Comparison of ENCODE assay signal across 9 cellular contexts in the genomic region with DNA sequence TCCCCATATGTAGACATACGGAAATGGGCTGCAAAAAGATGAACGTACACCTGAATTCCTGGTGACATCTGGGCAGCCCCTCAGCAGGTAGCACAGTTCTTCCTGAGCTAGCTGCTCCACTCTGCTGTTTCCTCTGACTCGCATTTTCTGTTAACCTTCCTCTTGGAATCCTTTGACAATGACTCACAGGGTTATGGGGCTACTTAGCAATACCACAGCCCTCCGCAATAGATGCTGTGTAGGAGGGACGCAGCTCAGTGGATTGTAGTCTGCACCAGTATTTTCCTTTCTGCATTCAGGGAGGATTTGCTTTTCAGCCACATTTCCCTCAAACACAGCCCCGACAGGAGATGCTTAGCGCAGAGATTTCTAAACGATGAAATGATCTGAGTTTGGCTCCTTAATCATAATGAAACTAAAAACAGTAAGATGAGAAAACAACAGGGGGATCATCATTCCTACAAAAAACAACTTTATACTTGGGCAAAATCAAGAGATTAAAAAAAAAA. TPM values are rescaled to one million over a fixed set of nuclear protein-coding genes. Genes with fewer than 3 reads are reported as not detected.
DNase-seq lines count a peak whose midpoint lies in the region; ATAC-seq, FAIRE-seq and TF ChIP-seq lines count a peak whose summit lies in the region.
"Had no signal": no experiment of that assay in that cellular context is flagged by ENCODE, and none has a peak within 500 bp of the region (broad histone marks: within the 10 kb centered on the region; RNA-seq: fewer than 3 reads in every experiment).

No MANE protein-coding gene starts in this region.

- no peaks in the 10 kb centered on the region for H3K27me3 ChIP-seq in CD4-positive, alpha-beta T cell (ENCODE audit: control insufficient read depth, insufficient read depth, low read length)

- H3K4me1 Mint-ChIP-seq in CD4-positive, alpha-beta T cell (ENCODE audit: low read depth): peaks cover 89% of the 10 kb centered on the region
- peaks cover 26 to 29% of the 10 kb centered on the region in 2 donors for H3K4me1 Mint-ChIP-seq in natural killer cell treated with Interleukin-12 subunit alpha and Interleukin-12 subunit beta and Interleukin-15 and Interleukin-18, amount 100 ng/mL, for 72 hours (ENCODE audit: low read depth in 2 of 2)

- TF ChIP-seq POLR2A in GM12891 (IDR thresholded peaks at IDR 0.05; ENCODE audit: low read depth, low read length): no peak

- H3K27ac ChIP-seq in CD4-positive, alpha-beta T cell (ENCODE audit: low read depth, low read length): peak overlapping the region; percentile 80
- peak overlapping the region; percentile 33 for H3K27ac ChIP-seq in epithelial cell of prostate
- H3K27ac ChIP-seq: VCaP had no signal

- H3K36me3 Mint-ChIP-seq in CD4-positive, alpha-beta T cell (ENCODE audit: low read depth): peaks cover 55% of the 10 kb centered on the region
- peaks cover 7% of the 10 kb centered on the region for H3K36me3 Mint-ChIP-seq in natural killer cell treated with Interleukin-12 subunit alpha and Interleukin-12 subunit beta and Interleukin-15 and Interleukin-18, amount 100 ng/mL, for 72 hours

- CTCF ChIA-PET in CD4-positive, alpha-beta T cell (lab: Charles Lee): interaction anchor here (0.6 to 3.3 kb wide), 4 partner anchors 11 to 344 kb away, joined by 3 to 26 read pairs (median 8); no protein-coding TSS in a partner anchor

- no peak for FAIRE-seq in GM12891 (lab: Jason Lieb, UNC)

- DNase-seq in CD4-positive, alpha-beta T cell: peak in 2 of 10 experiments; percentile 18 to 41
- DNase-seq in HPDE6-E6E7 (ENCODE audit: extremely low spot score) (peak; percentile 93), epithelial cell of prostate (ENCODE audit: low read depth, low spot score) (peak; percentile 73), DMS79 (lab: John Stamatoyannopoulos, UW) (no peak), GM12891 (ENCODE audit: insufficient read length, low spot score) (no peak)
- DNase-seq in activated CD4-positive, alpha-beta T cell treated with anti-CD3 and anti-CD28 coated beads for 4 hours: peak; percentile 57 to 64
- no peak for DNase-seq in natural killer cell treated with Interleukin-12 subunit alpha and Interleukin-12 subunit beta and Interleukin-15 and Interleukin-18, amount 100 ng/mL, for 72 hours (ENCODE audit: low spot score)

- POLR2A ChIA-PET in CD4-positive, alpha-beta T cell (lab: Charles Lee): interaction anchor here (0.6 to 5.5 kb wide), 21 partner anchors 11 to 464 kb away, joined by 3 to 91 read pairs (median 4); a partner anchor contains a TSS

- intact Hi-C loops in CD4-positive, alpha-beta T cell (cut with DNase I, micrococcal nuclease): loop anchor here (1.0 to 5.0 kb wide), 5 partner anchors 10 to 332 kb away; no protein-coding TSS in a partner anchor

- no peaks in the 10 kb centered on the region for H3K9me3 ChIP-seq in CD4-positive, alpha-beta T cell (ENCODE audit: control insufficient read depth, low read length)

- TF ChIP-seq CTCF in CD4-positive, alpha-beta T cell (IDR thresholded peaks at IDR 0.05): no peak

- H3K27me3 Mint-ChIP-seq in CD4-positive, alpha-beta T cell: no peaks in the 10 kb centered on the region
- peaks cover 10 to 23% of the 10 kb centered on the region in 2 donors for H3K27me3 Mint-ChIP-seq in natural killer cell treated with Interleukin-12 subunit alpha and Interleukin-12 subunit beta and Interleukin-15 and Interleukin-18, amount 100 ng/mL, for 72 hours

- H3K9me3 Mint-ChIP-seq in CD4-positive, alpha-beta T cell: peaks cover 2% of the 10 kb centered on the region
- H3K9me3 Mint-ChIP-seq in natural killer cell treated with Interleukin-12 subunit alpha and Interleukin-12 subunit beta and Interleukin-15 and Interleukin-18, amount 100 ng/mL, for 72 hours: no peaks in the 10 kb centered on the region

- H3K4me3 Mint-ChIP-seq in CD4-positive, alpha-beta T cell: peak overlapping the region; percentile 83
- H3K4me3 Mint-ChIP-seq in natural killer cell treated with Interleukin-12 subunit alpha and Interleukin-12 subunit beta and Interleukin-15 and Interleukin-18, amount 100 ng/mL, for 72 hours: peak overlapping the region; percentile 89

- peak overlapping the region; percentile 91 for H3K27ac Mint-ChIP-seq in CD4-positive, alpha-beta T cell
- peak overlapping the region; percentile 86 for H3K27ac Mint-ChIP-seq in natural killer cell treated with Interleukin-12 subunit alpha and Interleukin-12 subunit beta and Interleukin-15 and Interleukin-18, amount 100 ng/mL, for 72 hours

- peak; percentile 54 for ATAC-seq in CD4-positive, alpha-beta T cell (ENCODE audit: poor library complexity)
- ATAC-seq in GM21390 (IDR thresholded peaks at IDR 0.05; ENCODE audit: unreplicated experiment): peak; percentile 11
- peak; percentile 72 to 79 for ATAC-seq in natural killer cell treated with Interleukin-12 subunit alpha and Interleukin-12 subunit beta and Interleukin-15 and Interleukin-18, amount 100 ng/mL, for 72 hours

TF ChIP-seq in GM12891, 5 proteins besides CTCF, POLR2A, EP300 and RAD21:
- TF ChIP-seq SPI1 (IDR thresholded peaks at IDR 0.05; ENCODE audit: low read depth, low read length) (no peak), TAF1 (IDR thresholded peaks at IDR 0.05; ENCODE audit: low read depth, low read length) (no peak), PAX5 (IDR thresholded peaks at IDR 0.05; ENCODE audit: insufficient read depth, low read length, severe bottlenecking) (no peak), POLR2AphosphoS5 (IDR thresholded peaks at IDR 0.05; ENCODE audit: low read depth, low read length) (no peak), POU2F2 (IDR thresholded peaks at IDR 0.05; ENCODE audit: low read depth, low read length) (no peak)

RNA-seq across cellular contexts. Expression of a gene that starts 12.4 kb away (rescaled TPM):
- total RNA-seq in CD4-positive, alpha-beta T cell: 100 to 1,000 TPM; 157 to 170 TPM
- total RNA-seq in natural killer cell treated with Interleukin-12 subunit alpha and Interleukin-12 subunit beta and Interleukin-15 and Interleukin-18, amount 100 ng/mL, for 72 hours: 1 to 10 TPM; 3.1 to 5.8 TPM
- 0.01 TPM for polyA plus RNA-seq in GM12891 (2012; ENCODE audit: low read depth, missing spikeins)

Comparison
In these comparisons a context has a peak if more than half of its experiments do, and no peak if none do; other contexts are left out.
1. ATAC-seq: peak in every context shown above with its lines; median percentile 76 in natural killer cell treated with Interleukin-12 subunit alpha and Interleukin-12 subunit beta and Interleukin-15 and Interleukin-18, amount 100 ng/mL, for 72 hours; 54 in CD4-positive, alpha-beta T cell; 11 in GM21390.
2. DNase-seq: peak in HPDE6-E6E7 (single experiment), activated CD4-positive, alpha-beta T cell treated with anti-CD3 and anti-CD28 coated beads for 4 hours (2 of 2) and epithelial cell of prostate (single experiment); none in natural killer cell treated with Interleukin-12 subunit alpha and Interleukin-12 subunit beta and Interleukin-15 and Interleukin-18, amount 100 ng/mL, for 72 hours (single experiment), DMS79 (single experiment) and GM12891 (single experiment).
3. RNA of a gene that starts 12.4 kb away (total RNA-seq): 157 to 170 TPM in CD4-positive, alpha-beta T cell; 3.1 to 5.8 TPM in natural killer cell treated with Interleukin-12 subunit alpha and Interleukin-12 subunit beta and Interleukin-15 and Interleukin-18, amount 100 ng/mL, for 72 hours; every median in the first group is over 10 times any median in the second.